In genomic region chr17:72512649-72513556, GRCh38 we compare ENCODE assay signal across 1 cellular context.
TF ChIP-seq lines count a peak whose summit lies in the region.

No MANE protein-coding gene starts in this region.

TF ChIP-seq in H1, 55 proteins besides CTCF, POLR2A, EP300 and RAD21 (continued from another document):
- no peak for TF ChIP-seq USF2 (IDR thresholded peaks at IDR 0.05; ENCODE audit: low read length)
- TF ChIP-seq SP2 (IDR thresholded peaks at IDR 0.05; ENCODE audit: low read length), result no peak
TF ChIP-seq in H1: peak in this region for 1.
